Comparison of ENCODE assay signal across 10 cellular contexts in the genomic region with DNA sequence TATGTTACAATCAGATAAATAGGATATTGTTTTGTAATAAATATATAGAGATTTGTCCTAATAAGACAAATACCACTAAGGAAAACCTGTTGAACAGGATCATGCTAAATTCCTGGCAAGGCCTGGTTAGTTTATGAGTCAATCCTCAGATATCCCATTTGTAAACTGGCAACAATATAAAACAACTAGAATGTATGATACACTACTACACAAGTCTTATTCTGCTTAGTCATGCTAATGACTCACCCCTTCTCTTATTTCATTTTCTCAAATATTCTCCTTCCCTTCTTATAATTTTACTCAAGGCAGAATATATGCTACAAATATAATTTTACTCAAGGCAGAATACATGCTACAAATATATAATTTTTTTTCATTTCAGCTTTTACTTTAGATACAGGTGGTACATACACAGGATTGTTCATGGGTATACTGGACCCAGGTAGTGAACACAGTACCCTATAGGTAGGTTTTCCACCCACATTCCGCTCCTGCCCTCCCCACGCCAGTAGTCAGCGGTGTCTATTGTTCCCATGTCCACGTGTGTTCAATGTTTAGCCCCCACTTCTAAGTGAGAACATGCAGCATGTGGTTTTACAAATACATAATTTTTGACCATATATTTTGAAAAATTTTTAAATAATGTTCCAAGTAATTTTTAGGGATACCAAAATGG. TPM values are rescaled to one million over a fixed set of nuclear protein-coding genes. Genes with fewer than 3 reads are reported as not detected.
DNase-seq lines count a peak whose midpoint lies in the region; ATAC-seq and TF ChIP-seq lines count a peak whose summit lies in the region.
"Had no signal": no experiment of that assay in that cellular context is flagged by ENCODE, and none has a peak within 500 bp of the region (broad histone marks: within the 10 kb centered on the region; RNA-seq: fewer than 3 reads in every experiment).

No MANE protein-coding gene starts in this region.

- TF ChIP-seq CTCF in neural crest cell (conservative IDR thresholded peaks at IDR 0.05), result no peak

- H3K27me3 Mint-ChIP-seq in neural crest cell (ENCODE audit: low read depth) (no peaks in the 10 kb centered on the region), T-helper 17 cell (no peaks in the 10 kb centered on the region)
- H3K27me3 Mint-ChIP-seq: IgD-negative memory B cell had no signal

- H3K9me3 ChIP-seq in T-helper 17 cell (ENCODE audit: control insufficient read depth, low read length, poor library complexity, severe bottlenecking), result no peaks in the 10 kb centered on the region

- ATAC-seq in HG02678 (IDR thresholded peaks at IDR 0.05; ENCODE audit: unreplicated experiment), result no peak
- no peak for ATAC-seq in GM21825 (IDR thresholded peaks at IDR 0.05; ENCODE audit: unreplicated experiment)
- ATAC-seq in T-helper 17 cell, result no peak

- H3K4me3 Mint-ChIP-seq in neural crest cell (peak overlapping the region; percentile 32), T-helper 17 cell (no peak overlapping the region)

- no peaks in the 10 kb centered on the region for H3K9me3 Mint-ChIP-seq in neural crest cell
- H3K9me3 Mint-ChIP-seq: activated naive CD4-positive, alpha-beta T cell treated with anti-CD3 and anti-CD28 coated beads, Interleukin-2, amount 50 U/mL, for 72 hours; IgD-negative memory B cell had no signal

- peak; percentile 87 for DNase-seq in AG20443 (ENCODE audit: low spot score)
- peak; percentile 61 for DNase-seq in NCI-H2196 (lab: John Stamatoyannopoulos, UW; ENCODE audit: unreplicated experiment)
- DNase-seq in epithelial cell of prostate (ENCODE audit: low read depth, low spot score), result peak; percentile 91
- DNase-seq in neural crest cell (ENCODE audit: low read depth, low spot score), result no peak
- no peak for DNase-seq in T-helper 17 cell
- no peak for DNase-seq in islet precursor cell

- H3K27ac ChIP-seq in epithelial cell of prostate, result peak overlapping the region; percentile 77

- peaks cover 35% of the 10 kb centered on the region for H3K4me1 Mint-ChIP-seq in neural crest cell
- H3K4me1 Mint-ChIP-seq in T-helper 17 cell, result peaks cover 35% of the 10 kb centered on the region

- H3K36me3 Mint-ChIP-seq in neural crest cell (ENCODE audit: low read depth) (peaks cover 6% of the 10 kb centered on the region), T-helper 17 cell (ENCODE audit: low read depth) (peaks cover 7% of the 10 kb centered on the region)

- H3K27ac Mint-ChIP-seq in neural crest cell (ENCODE audit: unreplicated experiment) (no peak overlapping the region), T-helper 17 cell (no peak overlapping the region)
- H3K27ac Mint-ChIP-seq: IgD-negative memory B cell had no signal

RNA-seq across cellular contexts. Expression of a gene that starts 6.3 kb away (rescaled TPM):
- total RNA-seq in neural crest cell (26.6 and 29.8 TPM in 2 replicates), T-helper 17 cell (100 to 1,000 TPM in 1 of 2 donors, 10 to 100 TPM in 1; 88.5 to 103 TPM)

RNA-seq across cellular contexts. Expression of a gene that starts 17.3 kb away (rescaled TPM):
- total RNA-seq in neural crest cell, result 0.07 TPM in 1 of 2 replicates, not detected in the other
- not detected for total RNA-seq in T-helper 17 cell

RNA-seq across cellular contexts. Expression of a gene that starts 42.8 kb away (rescaled TPM):
- total RNA-seq in neural crest cell (10.0 and 10.9 TPM in 2 replicates), T-helper 17 cell (not detected)
- total RNA-seq: activated naive CD4-positive, alpha-beta T cell treated with anti-CD3 and anti-CD28 coated beads, Interleukin-2, amount 50 U/mL, for 72 hours had no signal

Comparison
In these comparisons a context has a peak if more than half of its experiments do, and no peak if none do; other contexts are left out.
1. DNase-seq: peak in AG20443 (single experiment), NCI-H2196 (single experiment) and epithelial cell of prostate (single experiment); none in neural crest cell (single experiment), T-helper 17 cell (0 of 3) and islet precursor cell (single experiment).
2. RNA of a gene that starts 42.8 kb away (total RNA-seq): 10.0 to 10.9 TPM in neural crest cell; not detected in T-helper 17 cell; every median in the first group is over 10 times any median in the second.